In genomic region chr6:153425536-153425935, GRCh38 we compare ENCODE assay signal across 17 cellular contexts.
DNase-seq lines count a peak whose midpoint lies in the region; ATAC-seq, FAIRE-seq and TF ChIP-seq lines count a peak whose summit lies in the region.
"Had no signal": no experiment of that assay in that cellular context is flagged by ENCODE, and none has a peak within 500 bp of the region (broad histone marks: within the 10 kb centered on the region; RNA-seq: fewer than 3 reads in every experiment).

No MANE protein-coding gene starts in this region.

- H3K9ac ChIP-seq in PC-3 (ENCODE audit: low read length) = no peak overlapping the region; the same call in 1 of the 2 replicates
- peak overlapping the region; percentile 15 for H3K9ac ChIP-seq in astrocyte (ENCODE audit: low read length)
- H3K9ac ChIP-seq: BLaER1 treated with 17β-estradiol and CSF1 and Interleukin-3, amounts not matched to agents 10 nM and 100 nM had no signal

- H3K27ac Mint-ChIP-seq in astrocyte (ENCODE audit: unreplicated experiment) = no peak overlapping the region
- no peak overlapping the region for H3K27ac Mint-ChIP-seq in activated CD4-positive, alpha-beta T cell treated with anti-CD3 and anti-CD28 coated beads for 36 hours
- H3K27ac Mint-ChIP-seq: B cell; CD8-positive, alpha-beta T cell; H9 had no signal

- no peaks in the 10 kb centered on the region for H4K20me1 ChIP-seq in PC-3 (ENCODE audit: low read length)
- H4K20me1 ChIP-seq in astrocyte (ENCODE audit: insufficient read depth, low read length) = no peaks in the 10 kb centered on the region
- H4K20me1 ChIP-seq: BLaER1 treated with 17β-estradiol and CSF1 and Interleukin-3, amounts not matched to agents 10 nM and 100 nM had no signal

- H3K36me3 Mint-ChIP-seq in astrocyte (ENCODE audit: low read depth, unreplicated experiment) = no peaks in the 10 kb centered on the region
- H3K36me3 Mint-ChIP-seq in activated CD4-positive, alpha-beta T cell treated with anti-CD3 and anti-CD28 coated beads for 36 hours (ENCODE audit: low read depth) = no peaks in the 10 kb centered on the region
- H3K36me3 Mint-ChIP-seq: CD8-positive, alpha-beta T cell had no signal

- no peak for FAIRE-seq in astrocyte (lab: Jason Lieb, UNC)
- FAIRE-seq: GM12878, H1, HTR-8/SVneo had no signal

- H3K4me1 ChIP-seq in PC-3 (ENCODE audit: insufficient read depth, low read length) = peaks cover 7% of the 10 kb centered on the region; the same call in 1 of the 2 replicates
- no peaks in the 10 kb centered on the region for H3K4me1 ChIP-seq in astrocyte (ENCODE audit: insufficient read depth, low read length)
- H3K4me1 ChIP-seq: BLaER1 treated with 17β-estradiol and CSF1 and Interleukin-3, amounts not matched to agents 10 nM and 100 nM had no signal

- no peaks in the 10 kb centered on the region for H3K27me3 Mint-ChIP-seq in astrocyte (ENCODE audit: low read depth, unreplicated experiment)
- peaks cover 5% of the 10 kb centered on the region for H3K27me3 Mint-ChIP-seq in activated CD4-positive, alpha-beta T cell treated with anti-CD3 and anti-CD28 coated beads for 36 hours
- H3K27me3 Mint-ChIP-seq: B cell had no signal

- H3K36me3 ChIP-seq in PC-3 (ENCODE audit: low read depth, low read length) (no peaks in the 10 kb centered on the region), astrocyte (ENCODE audit: insufficient read depth, low read length) (no peaks in the 10 kb centered on the region)
- H3K36me3 ChIP-seq: BLaER1 treated with 17β-estradiol and CSF1 and Interleukin-3, amounts not matched to agents 10 nM and 100 nM had no signal

- CTCF ChIA-PET in PC-3 (lab: Charles Lee) = no interaction called here
- CTCF ChIA-PET in activated CD4-positive, alpha-beta T cell treated with anti-CD3 and anti-CD28 coated beads for 36 hours (lab: Charles Lee) = no interaction called here

- TF ChIP-seq CTCF in PC-3 (conservative IDR thresholded peaks at IDR 0.05; ENCODE audit: low read depth, low read length) (no peak), astrocyte (IDR thresholded peaks at IDR 0.05; ENCODE audit: insufficient read depth, low read depth, low read length) (no peak)

- H3K79me2 ChIP-seq in PC-3 (ENCODE audit: low read length) (no peaks in the 10 kb centered on the region), astrocyte (ENCODE audit: insufficient read depth, low read length) (no peaks in the 10 kb centered on the region)

- DNase-seq in M059J (ENCODE audit: low read depth) (peak; percentile 7), PC-3 (no peak), astrocyte (ENCODE audit: low read depth) (peak; percentile 5), epithelial cell of prostate (ENCODE audit: low read depth, low spot score) (no peak), cardiac septum (ENCODE audit: low spot score) (no peak), superior temporal gyrus (ENCODE audit: extremely low spot score) (no peak)
- no peak for DNase-seq in activated CD4-positive, alpha-beta T cell treated with anti-CD3 and anti-CD28 coated beads for 36 hours
- DNase-seq: Calu3; CD8-positive, alpha-beta T cell; DND-41; EL; H9 had no signal

- ATAC-seq in PC-3 = no peak
- ATAC-seq in activated CD4-positive, alpha-beta T cell treated with anti-CD3 and anti-CD28 coated beads for 36 hours = no peak
- ATAC-seq: CD8-positive, alpha-beta T cell; GM12878 had no signal

- POLR2A ChIA-PET in PC-3 (lab: Charles Lee; ENCODE audit: unreplicated experiment) = no interaction called here
- POLR2A ChIA-PET in activated CD4-positive, alpha-beta T cell treated with anti-CD3 and anti-CD28 coated beads for 36 hours (lab: Charles Lee) = no interaction called here

- H3K9me2 ChIP-seq in PC-3 (replicated peaks; ENCODE audit: low read length) = no peaks in the 10 kb centered on the region

- BruUV-seq in PC-3 (replicated peaks; lab: Mats Ljungman, UMichigan) = no TSS peak

- H3K9me3 Mint-ChIP-seq in astrocyte (ENCODE audit: unreplicated experiment) = peaks cover 3% of the 10 kb centered on the region
- no peaks in the 10 kb centered on the region for H3K9me3 Mint-ChIP-seq in activated CD4-positive, alpha-beta T cell treated with anti-CD3 and anti-CD28 coated beads for 36 hours (ENCODE audit: low read depth)
- H3K9me3 Mint-ChIP-seq: CD8-positive, alpha-beta T cell; H9 had no signal

- H3F3A ChIP-seq in PC-3 (ENCODE audit: low read length, unreplicated experiment) = no peaks in the 10 kb centered on the region

- H3K4me1 Mint-ChIP-seq in astrocyte (ENCODE audit: low read depth, unreplicated experiment) = no peaks in the 10 kb centered on the region
- H3K4me1 Mint-ChIP-seq in activated CD4-positive, alpha-beta T cell treated with anti-CD3 and anti-CD28 coated beads for 36 hours = no peaks in the 10 kb centered on the region
- H3K4me1 Mint-ChIP-seq: B cell had no signal

- no peak overlapping the region for H2AFZ ChIP-seq in PC-3 (ENCODE audit: low read length)
- no peak overlapping the region for H2AFZ ChIP-seq in astrocyte (ENCODE audit: low read depth, low read length)

- H3K9me3 ChIP-seq in PC-3 (ENCODE audit: low read length) (no peaks in the 10 kb centered on the region), astrocyte (ENCODE audit: insufficient read depth, low read depth, low read length) (no peaks in the 10 kb centered on the region)
- H3K9me3 ChIP-seq: BLaER1 treated with 17β-estradiol and CSF1 and Interleukin-3, amounts not matched to agents 10 nM and 100 nM had no signal

- H3K4me3 ChIP-seq in PC-3 (ENCODE audit: low read length) (no peak overlapping the region), astrocyte (ENCODE audit: insufficient read depth, low read depth, low read length) (no peak overlapping the region)
- H3K4me3 ChIP-seq: BLaER1 treated with 17β-estradiol and CSF1 and Interleukin-3, amounts not matched to agents 10 nM and 100 nM; GM12878 had no signal

- H3K4me3 Mint-ChIP-seq in astrocyte (ENCODE audit: unreplicated experiment) = no peak overlapping the region
- no peak overlapping the region for H3K4me3 Mint-ChIP-seq in activated CD4-positive, alpha-beta T cell treated with anti-CD3 and anti-CD28 coated beads for 36 hours
- H3K4me3 Mint-ChIP-seq: B cell; CD8-positive, alpha-beta T cell; H9 had no signal

- intact Hi-C loops in PC-3 (cut with micrococcal nuclease) = no loop called here
- intact Hi-C loops in cardiac septum (cut with DNase I) = no loop called here
- intact Hi-C loops in activated CD4-positive, alpha-beta T cell treated with anti-CD3 and anti-CD28 coated beads for 36 hours (cut with DNase I, micrococcal nuclease) = no loop called here

- no peak overlapping the region for H3K4me2 ChIP-seq in PC-3 (ENCODE audit: low read length)
- H3K4me2 ChIP-seq in astrocyte (ENCODE audit: low read length) = peak overlapping the region; percentile 58
- H3K4me2 ChIP-seq: BLaER1 treated with 17β-estradiol and CSF1 and Interleukin-3, amounts not matched to agents 10 nM and 100 nM had no signal

- H3K27ac ChIP-seq in PC-3 (ENCODE audit: low read length) (peak overlapping the region; percentile 40; the same call in 1 of the 2 replicates), astrocyte (ENCODE audit: low read depth, low read length) (peak overlapping the region; percentile 52), epithelial cell of prostate (peak overlapping the region; percentile 59)
- H3K27ac ChIP-seq: BLaER1 treated with 17β-estradiol and CSF1 and Interleukin-3, amounts not matched to agents 10 nM and 100 nM had no signal

- H3K27me3 ChIP-seq in PC-3 (ENCODE audit: low read length) = no peaks in the 10 kb centered on the region
- H3K27me3 ChIP-seq in astrocyte (ENCODE audit: insufficient read depth, low read length) = no peaks in the 10 kb centered on the region
- H3K27me3 ChIP-seq: BLaER1 treated with 17β-estradiol and CSF1 and Interleukin-3, amounts not matched to agents 10 nM and 100 nM had no signal

Comparison
In these comparisons a context has a peak if more than half of its experiments do, and no peak if none do; other contexts are left out.
1. DNase-seq: peak in M059J (single experiment) and astrocyte (single experiment); none in PC-3 (single experiment), epithelial cell of prostate (single experiment), cardiac septum (single experiment), activated CD4-positive, alpha-beta T cell treated with anti-CD3 and anti-CD28 coated beads for 36 hours (single experiment) and superior temporal gyrus (single experiment).
2. Peak in every context shown above with its lines, with median percentiles within 50 percentile points of each other: H3K27ac ChIP-seq.